ENCODE assay signal across 15 cellular contexts in the genomic region with DNA sequence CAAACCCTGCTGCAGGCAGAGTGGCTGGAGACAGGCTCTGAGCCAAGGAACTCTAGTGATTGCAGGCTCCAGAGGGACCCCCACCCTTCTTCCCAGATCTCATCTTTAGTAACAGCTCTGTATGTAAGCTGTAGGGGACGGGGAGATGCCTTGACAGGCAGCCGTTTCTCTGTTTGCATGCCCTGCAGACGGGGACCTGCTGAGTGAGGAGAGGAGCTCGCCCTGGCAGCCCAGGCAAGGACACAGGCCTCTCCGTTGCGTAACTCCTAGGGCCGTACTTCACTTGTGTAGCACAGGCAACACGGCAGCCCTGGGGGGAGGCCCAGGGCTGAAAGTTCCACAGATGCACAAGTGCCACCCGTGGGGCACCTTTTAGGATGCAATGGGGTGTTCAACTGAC. TPM values are rescaled to one million over a fixed set of nuclear protein-coding genes. Genes with fewer than 3 reads are reported as not detected.
"Had no signal": no experiment of that assay in that cellular context is flagged by ENCODE, and none has a peak within 500 bp of the region (broad histone marks: within the 10 kb centered on the region; RNA-seq: fewer than 3 reads in every experiment).

No MANE protein-coding gene starts in this region.

- H3K27me3 ChIP-seq: body of pancreas had no signal

- H3K27ac ChIP-seq: body of pancreas, parathyroid adenoma, transverse colon had no signal

- H3K36me3 ChIP-seq: transverse colon had no signal

- H3K4me1 ChIP-seq: body of pancreas, parathyroid adenoma, transverse colon had no signal

- DNase-seq: activated naive CD4-positive, alpha-beta T cell treated with anti-CD3 and anti-CD28 coated beads, Interleukin-2, amount 50 U/mL, for 16 hours; activated T-cell treated with anti-CD3 and anti-CD28 coated beads, Interleukin-2, amount 50 U/mL, for 1 hour; body of pancreas; dermis blood vessel endothelial cell; endodermal cell; erythroblast; hippocampal formation; kidney glomerular epithelial cell; naive thymus-derived CD4-positive, alpha-beta T cell; T-helper 2 cell; transverse colon had no signal

- H3K9me3 ChIP-seq: body of pancreas, transverse colon had no signal

- H3K4me3 ChIP-seq: body of pancreas, lung, smooth muscle cell, transverse colon had no signal

RNA-seq across cellular contexts. Expression of a gene that starts 14.7 kb away (rescaled TPM):
- total RNA-seq: naive thymus-derived CD4-positive, alpha-beta T cell had no signal

RNA-seq across cellular contexts. Expression of a gene that starts 52.7 kb away (rescaled TPM):
- total RNA-seq: body of pancreas; dermis blood vessel endothelial cell; endodermal cell; lung; mononuclear cell; naive thymus-derived CD4-positive, alpha-beta T cell; smooth muscle cell had no signal
